Comparison of ENCODE assay signal across 9 cellular contexts in genomic region chr3:51799879-51800757, GRCh38. TPM values are rescaled to one million over a fixed set of nuclear protein-coding genes. Genes with fewer than 3 reads are reported as not detected.
A peak's percentile ranks its signal among the peaks of the same experiment; 100 is the strongest.
DNase-seq lines count a peak whose midpoint lies in the region; ATAC-seq and TF ChIP-seq lines count a peak whose summit lies in the region.
"Had no signal": no experiment of that assay in that cellular context is flagged by ENCODE, and none has a peak within 500 bp of the region (broad histone marks: within the 10 kb centered on the region; RNA-seq: fewer than 3 reads in every experiment).

No MANE protein-coding gene starts in this region.

- in situ Hi-C loops in G401 (cut with HindIII; ENCODE audit: low sequenced_read_pairs), result no loop called here

- H3K9me3 ChIP-seq in WERI-Rb-1 (ENCODE audit: severe bottlenecking), result no peaks in the 10 kb centered on the region
- H3K9me3 ChIP-seq: neutrophil had no signal

- ATAC-seq in GM18867 (IDR thresholded peaks at IDR 0.05; ENCODE audit: unreplicated experiment), result no peak

- H3K4me3 ChIP-seq in AG04449 (ENCODE audit: low read depth, low read length), result no peak overlapping the region
- H3K4me3 ChIP-seq in WERI-Rb-1 (ENCODE audit: low read depth, low read length), result no peak overlapping the region

- DNase-seq in AG04449 (ENCODE audit: low read depth, low spot score) (peak; percentile 37), G401 (ENCODE audit: low spot score) (peak; percentile 50), NCI-H1694 (lab: John Stamatoyannopoulos, UW) (peak; percentile 45), WERI-Rb-1 (peak; percentile 55), glomerular endothelial cell (ENCODE audit: extremely low read depth, low read depth, low spot score) (peak; percentile 56), putamen (ENCODE audit: low spot score) (peak; percentile 20), NK-92 (lab: John Stamatoyannopoulos, UW; ENCODE audit: unreplicated experiment) (no peak)

- TF ChIP-seq CTCF in AG04449 (IDR thresholded peaks at IDR 0.05; ENCODE audit: insufficient read depth, low read length, missing control alignments) (peak; percentile 48), WERI-Rb-1 (IDR thresholded peaks at IDR 0.05; ENCODE audit: low read depth, low read length) (peak; percentile 61)

- CTCF ChIA-PET in AG04449 (lab: Yijun Ruan, JAX), result interaction anchor here (0.6 to 4.6 kb wide), 13 partner anchors 9 to 1805 kb away, joined by 3 to 31 read pairs (median 3); partner anchors contain the start of gene DCAF1

- H3K36me3 ChIP-seq in WERI-Rb-1, result no peaks in the 10 kb centered on the region
- H3K36me3 ChIP-seq: neutrophil had no signal

- POLR2A ChIA-PET in AG04449 (lab: Yijun Ruan, JAX), result no interaction called here

- H3K27me3 ChIP-seq in WERI-Rb-1 (ENCODE audit: insufficient read depth, low read depth, severe bottlenecking), result no peaks in the 10 kb centered on the region

- H3K27ac ChIP-seq in WERI-Rb-1, result 0 out of 2 replicates have a peak overlapping the region, but pooled peaks have one; percentile 39
- H3K27ac ChIP-seq: neutrophil had no signal

RNA-seq across cellular contexts. Expression of gene IQCF6, which starts 21.1 kb away (rescaled TPM):
- not detected in 2 replicates for total RNA-seq in G401 (2014; rRNA removed; shearing (Covaris generic))
- total RNA-seq in glomerular endothelial cell, result not detected in 2 replicates
